Comparison of ENCODE assay signal across 8 cellular contexts in genomic region chr9:99118782-99119466, GRCh38. TPM values are rescaled to one million over a fixed set of nuclear protein-coding genes. Genes with fewer than 3 reads are reported as not detected.
DNase-seq lines count a peak whose midpoint lies in the region; ATAC-seq, FAIRE-seq and TF ChIP-seq lines count a peak whose summit lies in the region.

No MANE protein-coding gene starts in this region.

- POLR2A ChIA-PET in naive thymus-derived CD4-positive, alpha-beta T cell (lab: Charles Lee): interaction anchor here (0.7 to 10.1 kb wide), 9 partner anchors 9 to 1072 kb away, joined by 3 to 102 read pairs (median 4); partner anchors contain the start of gene TGFBR1
- POLR2A ChIA-PET in HEK293T (lab: Yijun Ruan, JAX): no interaction called here

- no peak for FAIRE-seq in RCC 7860 (lab: Jason Lieb, UNC)

- peak; percentile 65 to 74 for DNase-seq in AML-193 (lab: John Stamatoyannopoulos, UW)
- peak; percentile 60 for DNase-seq in activated CD4-positive, alpha-beta T cell treated with anti-CD3 and anti-CD28 coated beads for 48 hours
- DNase-seq in naive thymus-derived CD4-positive, alpha-beta T cell: peak in 8 of 9 donors; percentile 40 to 79 (median 70)
- no peak for DNase-seq in HEK293T (ENCODE audit: extremely low spot score)
- no peak for DNase-seq in hypothalamus (lab: John Stamatoyannopoulos, UW)
- no peak for DNase-seq in RCC 7860 (ENCODE audit: low spot score)

- H3K27me3 Mint-ChIP-seq in naive thymus-derived CD4-positive, alpha-beta T cell: no peaks in the 10 kb centered on the region

- peaks cover 59 to 76% of the 10 kb centered on the region in 2 donors for H3K4me1 ChIP-seq in naive thymus-derived CD4-positive, alpha-beta T cell (ENCODE audit: control insufficient read depth in 2 of 2, insufficient read depth in 2 of 2, low read length in 2 of 2)

- H3K4me3 Mint-ChIP-seq in naive thymus-derived CD4-positive, alpha-beta T cell: peak overlapping the region; percentile 69 to 92 (median 82)

- H3K9me3 Mint-ChIP-seq in naive thymus-derived CD4-positive, alpha-beta T cell: no peaks in the 10 kb centered on the region

- intact Hi-C loops in naive thymus-derived CD4-positive, alpha-beta T cell (cut with micrococcal nuclease): loop anchor here (1.0 to 5.0 kb wide), 7 partner anchors 9 to 103 kb away; partner anchors contain the start of genes ALG2 (in 1 of the 2), SEC61B (in 1 of the 2) and TGFBR1 (in 1 of the 2)

- no peaks in the 10 kb centered on the region for H3K27me3 ChIP-seq in naive thymus-derived CD4-positive, alpha-beta T cell (ENCODE audit: control insufficient read depth in 2 of 2, insufficient read depth in 2 of 2, low read length in 2 of 2)

- H3K4me3 ChIP-seq in naive thymus-derived CD4-positive, alpha-beta T cell (ENCODE audit: low read length): peak overlapping the region; percentile 39

- H3K36me3 ChIP-seq in naive thymus-derived CD4-positive, alpha-beta T cell (ENCODE audit: control insufficient read depth in 2 of 3, insufficient read depth in 3 of 3, low read length in 3 of 3): no peaks in the 10 kb centered on the region

- peak overlapping the region; percentile 39 to 96 (median 86) for H3K27ac Mint-ChIP-seq in naive thymus-derived CD4-positive, alpha-beta T cell

- H3K9me3 ChIP-seq in naive thymus-derived CD4-positive, alpha-beta T cell (ENCODE audit: control insufficient read depth in 2 of 3, low read length in 3 of 3): no peaks in the 10 kb centered on the region

- H3K27ac ChIP-seq in naive thymus-derived CD4-positive, alpha-beta T cell (ENCODE audit: low read depth, low read length): peak overlapping the region; percentile 62

- H3K36me3 Mint-ChIP-seq in naive thymus-derived CD4-positive, alpha-beta T cell: peaks cover 0 to 40% (median 4%) of the 10 kb centered on the region in 5 donors

- CTCF ChIA-PET in naive thymus-derived CD4-positive, alpha-beta T cell (lab: Charles Lee): interaction anchor here (0.6 to 4.2 kb wide), 8 partner anchors 9 to 22 kb away, joined by 3 to 17 read pairs (median 7); partner anchors contain the start of gene TGFBR1
- CTCF ChIA-PET in HEK293T (lab: Yijun Ruan, JAX): no interaction called here

- H3K4me1 Mint-ChIP-seq in naive thymus-derived CD4-positive, alpha-beta T cell: peaks cover 57 to 97% (median 89%) of the 10 kb centered on the region in 7 donors

- ATAC-seq in GM19395 (IDR thresholded peaks at IDR 0.05; ENCODE audit: unreplicated experiment): peak; percentile 97
- peak; percentile 97 for ATAC-seq in HG03354 (IDR thresholded peaks at IDR 0.05; ENCODE audit: poor library complexity, severe bottlenecking, unreplicated experiment)
- ATAC-seq in naive thymus-derived CD4-positive, alpha-beta T cell: peak; percentile 99

TF ChIP-seq in HEK293T, 16 proteins besides CTCF, POLR2A, EP300 and RAD21:
- no peak for TF ChIP-seq SP1 (IDR thresholded peaks at IDR 0.05)
- no peak for TF ChIP-seq L3MBTL2 (conservative IDR thresholded peaks at IDR 0.05)
- TF ChIP-seq ARNT (IDR thresholded peaks at IDR 0.05): no peak
- TF ChIP-seq PKNOX1 (IDR thresholded peaks at IDR 0.05): no peak
- TF ChIP-seq ZNF384 (IDR thresholded peaks at IDR 0.05): no peak
- no peak for TF ChIP-seq HDGF (IDR thresholded peaks at IDR 0.05; ENCODE audit: borderline replicate concordance)
- TF ChIP-seq ELF4 (IDR thresholded peaks at IDR 0.05): no peak
- TF ChIP-seq FOXK2 (IDR thresholded peaks at IDR 0.05): no peak
- no peak for TF ChIP-seq TARDBP (IDR thresholded peaks at IDR 0.05)

RNA-seq across cellular contexts. Expression of gene TGFBR1, which starts 14.0 kb away (rescaled TPM):
- total RNA-seq in naive thymus-derived CD4-positive, alpha-beta T cell: 10 to 100 TPM; 20.6 to 95.5 (median 29.5) TPM
- polyA plus RNA-seq in naive thymus-derived CD4-positive, alpha-beta T cell: 10 to 100 TPM; 18.3 to 22.0 TPM

Comparison
In these comparisons a context has a peak if more than half of its experiments do, and no peak if none do; other contexts are left out.
1. DNase-seq: peak in AML-193 (2 of 2), activated CD4-positive, alpha-beta T cell treated with anti-CD3 and anti-CD28 coated beads for 48 hours (single experiment) and naive thymus-derived CD4-positive, alpha-beta T cell (8 of 9); none in HEK293T (single experiment), hypothalamus (0 of 51) and RCC 7860 (single experiment).
2. Peak in every context shown above with its lines, with median percentiles within 50 percentile points of each other: ATAC-seq.